In genomic region chr2:64582774-64583340, GRCh38 we compare ENCODE assay signal across 12 cellular contexts. TPM values are rescaled to one million over a fixed set of nuclear protein-coding genes. Genes with fewer than 3 reads are reported as not detected.
DNase-seq lines count a peak whose midpoint lies in the region; ATAC-seq and TF ChIP-seq lines count a peak whose summit lies in the region.
"Had no signal": no experiment of that assay in that cellular context is flagged by ENCODE, and none has a peak within 500 bp of the region (broad histone marks: within the 10 kb centered on the region; RNA-seq: fewer than 3 reads in every experiment).

No MANE protein-coding gene starts in this region.

- no peaks in the 10 kb centered on the region for H3K79me2 ChIP-seq in KMS-11 (ENCODE audit: insufficient read depth, low read depth)

- no peak overlapping the region for H3K4me3 ChIP-seq in KMS-11 (IDR thresholded peaks at IDR 0.05; ENCODE audit: insufficient read depth, low read depth, low read length)
- H3K4me3 ChIP-seq: BLaER1, esophagus squamous epithelium had no signal

- H2AFZ ChIP-seq in KMS-11 (ENCODE audit: low read depth): no peak overlapping the region

- peaks cover 20% of the 10 kb centered on the region for H3K36me3 Mint-ChIP-seq in activated CD4-positive, alpha-beta memory T cell treated with anti-CD3 and anti-CD28 coated beads, Interleukin-2, amount 10 ng/mL, durations not matched to agents 7 days and 5 days (ENCODE audit: low read depth)

- CTCF ChIA-PET in HEK293T (lab: Yijun Ruan, JAX): interaction anchor here (1.0 kb wide), 1 partner anchor 252 kb away, joined by 4 read pairs; no protein-coding TSS in a partner anchor
- CTCF ChIA-PET in activated CD4-positive, alpha-beta memory T cell treated with anti-CD3 and anti-CD28 coated beads, Interleukin-2, amount 10 ng/mL, durations not matched to agents 7 days and 5 days (lab: Charles Lee): interaction anchor here (0.6 to 2.2 kb wide), 5 partner anchors 15 to 95 kb away, joined by 3 to 10 read pairs (median 3); partner anchors contain the start of gene AFTPH

- no peak overlapping the region for H3K9ac ChIP-seq in KMS-11
- H3K9ac ChIP-seq: BLaER1 had no signal

- H3K27me3 Mint-ChIP-seq in activated CD4-positive, alpha-beta memory T cell treated with anti-CD3 and anti-CD28 coated beads, Interleukin-2, amount 10 ng/mL, durations not matched to agents 7 days and 5 days: no peaks in the 10 kb centered on the region

- TF ChIP-seq CTCF in GM13977 (IDR thresholded peaks at IDR 0.05; ENCODE audit: extremely low read depth, insufficient read depth, missing control alignments) (no peak), KMS-11 (conservative IDR thresholded peaks at IDR 0.05; ENCODE audit: low read depth, low read length) (no peak)

- DNase-seq in GM13977 (ENCODE audit: low spot score) (peak; percentile 59), inferior parietal cortex (ENCODE audit: extremely low spot score) (no peak), AML-193 (lab: John Stamatoyannopoulos, UW) (no peak), HEK293T (ENCODE audit: extremely low spot score) (no peak)
- DNase-seq in activated CD4-positive, alpha-beta memory T cell treated with anti-CD3 and anti-CD28 coated beads, Interleukin-2, amount 10 ng/mL, durations not matched to agents 7 days and 5 days: no peak
- DNase-seq: activated T-cell treated with anti-CD3 and anti-CD28 coated beads for 4 hours, esophagus squamous epithelium, IMR-90 had no signal

- H4K20me1 ChIP-seq in KMS-11 (ENCODE audit: insufficient read depth): 0 out of 2 replicates have a peak, but pooled peaks cover 4% of the 10 kb centered on the region
- H4K20me1 ChIP-seq: BLaER1 had no signal

- H3K27ac ChIP-seq in KMS-11: peak overlapping the region; percentile 41
- H3K27ac ChIP-seq: BLaER1, esophagus squamous epithelium had no signal

- H3K36me3 ChIP-seq in KMS-11 (ENCODE audit: insufficient read depth): no peaks in the 10 kb centered on the region

- POLR2A ChIA-PET in HEK293T (lab: Yijun Ruan, JAX): no interaction called here
- POLR2A ChIA-PET in activated CD4-positive, alpha-beta memory T cell treated with anti-CD3 and anti-CD28 coated beads, Interleukin-2, amount 10 ng/mL, durations not matched to agents 7 days and 5 days (lab: Charles Lee): interaction anchor here (1.2 kb wide), 1 partner anchor 59 kb away, joined by 5 read pairs; the partner anchor contains the start of gene AFTPH

- peak; percentile 90 for ATAC-seq in GM19455 (IDR thresholded peaks at IDR 0.05; ENCODE audit: unreplicated experiment)
- peak; percentile 92 for ATAC-seq in HG02885 (IDR thresholded peaks at IDR 0.05; ENCODE audit: poor library complexity, unreplicated experiment)

- no peak overlapping the region for H3K4me3 Mint-ChIP-seq in activated CD4-positive, alpha-beta memory T cell treated with anti-CD3 and anti-CD28 coated beads, Interleukin-2, amount 10 ng/mL, durations not matched to agents 7 days and 5 days

- H3K4me1 ChIP-seq in KMS-11 (ENCODE audit: low read depth, poor library complexity, severe bottlenecking): peaks cover 77% of the 10 kb centered on the region

- no peak overlapping the region for H3K27ac Mint-ChIP-seq in activated CD4-positive, alpha-beta memory T cell treated with anti-CD3 and anti-CD28 coated beads, Interleukin-2, amount 10 ng/mL, durations not matched to agents 7 days and 5 days

- no peaks in the 10 kb centered on the region for H3K27me3 ChIP-seq in KMS-11 (ENCODE audit: insufficient read depth, low read depth)
- H3K27me3 ChIP-seq: BLaER1, esophagus squamous epithelium had no signal

- H3K4me1 Mint-ChIP-seq in activated CD4-positive, alpha-beta memory T cell treated with anti-CD3 and anti-CD28 coated beads, Interleukin-2, amount 10 ng/mL, durations not matched to agents 7 days and 5 days: peaks cover 11% of the 10 kb centered on the region

- H3K4me2 ChIP-seq in KMS-11: peak overlapping the region; percentile 81
- H3K4me2 ChIP-seq: BLaER1 had no signal

- H3K9me3 Mint-ChIP-seq in activated CD4-positive, alpha-beta memory T cell treated with anti-CD3 and anti-CD28 coated beads, Interleukin-2, amount 10 ng/mL, durations not matched to agents 7 days and 5 days: no peaks in the 10 kb centered on the region

- in situ Hi-C loops in GM13977 (cut with MboI; ENCODE audit: low pct_unique_long_range_greater_than_20kb, low sequenced_read_pairs, unreplicated experiment): loop anchor here (25.0 kb wide), 1 partner anchor 454 kb away; no protein-coding TSS in a partner anchor

TF ChIP-seq in HEK293T, 16 proteins besides CTCF, POLR2A, EP300 and RAD21:
- TF ChIP-seq ZNF384 (IDR thresholded peaks at IDR 0.05) (no peak), ARNT (IDR thresholded peaks at IDR 0.05) (no peak), FOXM1 (IDR thresholded peaks at IDR 0.05; ENCODE audit: borderline replicate concordance) (no peak)
TF ChIP-seq in HEK293T: peak in this region for 0.

RNA-seq across cellular contexts. Expression of gene AFTPH, which starts 58.7 kb away (rescaled TPM):
- 10 to 100 TPM; 39.2 to 40.2 TPM for total RNA-seq in activated CD4-positive, alpha-beta memory T cell treated with anti-CD3 and anti-CD28 coated beads, Interleukin-2, amount 10 ng/mL, durations not matched to agents 7 days and 5 days
